Comparison of ENCODE assay signal across 2 cellular contexts in genomic region chr16:89445166-89445565, GRCh38.
TF ChIP-seq lines count a peak whose summit lies in the region.

No MANE protein-coding gene starts in this region.

TF ChIP-seq in HEK293, 187 proteins besides CTCF, POLR2A, EP300 and RAD21:
- TF ChIP-seq, protein P1, sequence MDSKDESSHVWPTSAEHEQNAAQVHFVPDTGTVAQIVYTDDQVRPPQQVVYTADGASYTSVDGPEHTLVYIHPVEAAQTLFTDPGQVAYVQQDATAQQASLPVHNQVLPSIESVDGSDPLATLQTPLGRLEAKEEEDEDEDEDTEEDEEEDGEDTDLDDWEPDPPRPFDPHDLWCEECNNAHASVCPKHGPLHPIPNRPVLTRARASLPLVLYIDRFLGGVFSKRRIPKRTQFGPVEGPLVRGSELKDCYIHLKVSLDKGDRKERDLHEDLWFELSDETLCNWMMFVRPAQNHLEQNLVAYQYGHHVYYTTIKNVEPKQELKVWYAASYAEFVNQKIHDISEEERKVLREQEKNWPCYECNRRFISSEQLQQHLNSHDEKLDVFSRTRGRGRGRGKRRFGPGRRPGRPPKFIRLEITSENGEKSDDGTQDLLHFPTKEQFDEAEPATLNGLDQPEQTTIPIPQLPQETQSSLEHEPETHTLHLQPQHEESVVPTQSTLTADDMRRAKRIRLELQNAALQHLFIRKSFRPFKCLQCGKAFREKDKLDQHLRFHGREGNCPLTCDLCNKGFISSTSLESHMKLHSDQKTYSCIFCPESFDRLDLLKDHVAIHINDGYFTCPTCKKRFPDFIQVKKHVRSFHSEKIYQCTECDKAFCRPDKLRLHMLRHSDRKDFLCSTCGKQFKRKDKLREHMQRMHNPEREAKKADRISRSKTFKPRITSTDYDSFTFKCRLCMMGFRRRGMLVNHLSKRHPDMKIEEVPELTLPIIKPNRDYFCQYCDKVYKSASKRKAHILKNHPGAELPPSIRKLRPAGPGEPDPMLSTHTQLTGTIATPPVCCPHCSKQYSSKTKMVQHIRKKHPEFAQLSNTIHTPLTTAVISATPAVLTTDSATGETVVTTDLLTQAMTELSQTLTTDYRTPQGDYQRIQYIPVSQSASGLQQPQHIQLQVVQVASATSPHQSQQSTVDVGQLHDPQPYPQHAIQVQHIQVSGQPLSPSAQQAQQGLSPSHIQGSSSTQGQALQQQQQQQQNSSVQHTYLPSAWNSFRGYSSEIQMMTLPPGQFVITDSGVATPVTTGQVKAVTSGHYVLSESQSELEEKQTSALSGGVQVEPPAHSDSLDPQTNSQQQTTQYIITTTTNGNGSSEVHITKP (tag by site-specific recombination; IDR thresholded peaks at IDR 0.05): peak; percentile 99
- TF ChIP-seq ZNF19 (tag by site-specific recombination; IDR thresholded peaks at IDR 0.05; ENCODE audit: low read depth): no peak
TF ChIP-seq in HEK293: peak in this region for 1.

TF ChIP-seq in K562, 482 proteins besides CTCF, POLR2A, EP300 and RAD21 (continued from another document):
- TF ChIP-seq, protein P2, sequence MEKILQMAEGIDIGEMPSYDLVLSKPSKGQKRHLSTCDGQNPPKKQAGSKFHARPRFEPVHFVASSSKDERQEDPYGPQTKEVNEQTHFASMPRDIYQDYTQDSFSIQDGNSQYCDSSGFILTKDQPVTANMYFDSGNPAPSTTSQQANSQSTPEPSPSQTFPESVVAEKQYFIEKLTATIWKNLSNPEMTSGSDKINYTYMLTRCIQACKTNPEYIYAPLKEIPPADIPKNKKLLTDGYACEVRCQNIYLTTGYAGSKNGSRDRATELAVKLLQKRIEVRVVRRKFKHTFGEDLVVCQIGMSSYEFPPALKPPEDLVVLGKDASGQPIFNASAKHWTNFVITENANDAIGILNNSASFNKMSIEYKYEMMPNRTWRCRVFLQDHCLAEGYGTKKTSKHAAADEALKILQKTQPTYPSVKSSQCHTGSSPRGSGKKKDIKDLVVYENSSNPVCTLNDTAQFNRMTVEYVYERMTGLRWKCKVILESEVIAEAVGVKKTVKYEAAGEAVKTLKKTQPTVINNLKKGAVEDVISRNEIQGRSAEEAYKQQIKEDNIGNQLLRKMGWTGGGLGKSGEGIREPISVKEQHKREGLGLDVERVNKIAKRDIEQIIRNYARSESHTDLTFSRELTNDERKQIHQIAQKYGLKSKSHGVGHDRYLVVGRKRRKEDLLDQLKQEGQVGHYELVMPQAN (IDR thresholded peaks at IDR 0.05; ENCODE audit: borderline replicate concordance): no peak
- no peak for TF ChIP-seq SRSF7 (optimal IDR thresholded peaks at IDR 0.05; ENCODE audit: low read depth, low read length)
- TF ChIP-seq, protein P3, sequence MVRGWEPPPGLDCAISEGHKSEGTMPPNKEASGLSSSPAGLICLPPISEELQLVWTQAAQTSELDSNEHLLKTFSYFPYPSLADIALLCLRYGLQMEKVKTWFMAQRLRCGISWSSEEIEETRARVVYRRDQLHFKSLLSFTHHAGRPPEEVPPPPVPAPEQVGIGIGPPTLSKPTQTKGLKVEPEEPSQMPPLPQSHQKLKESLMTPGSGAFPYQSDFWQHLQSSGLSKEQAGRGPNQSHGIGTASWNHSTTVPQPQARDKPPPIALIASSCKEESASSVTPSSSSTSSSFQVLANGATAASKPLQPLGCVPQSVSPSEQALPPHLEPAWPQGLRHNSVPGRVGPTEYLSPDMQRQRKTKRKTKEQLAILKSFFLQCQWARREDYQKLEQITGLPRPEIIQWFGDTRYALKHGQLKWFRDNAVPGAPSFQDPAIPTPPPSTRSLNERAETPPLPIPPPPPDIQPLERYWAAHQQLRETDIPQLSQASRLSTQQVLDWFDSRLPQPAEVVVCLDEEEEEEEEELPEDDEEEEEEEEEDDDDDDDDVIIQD (CRISPR knock-in tag; IDR thresholded peaks at IDR 0.05): no peak
